In the genomic region with DNA sequence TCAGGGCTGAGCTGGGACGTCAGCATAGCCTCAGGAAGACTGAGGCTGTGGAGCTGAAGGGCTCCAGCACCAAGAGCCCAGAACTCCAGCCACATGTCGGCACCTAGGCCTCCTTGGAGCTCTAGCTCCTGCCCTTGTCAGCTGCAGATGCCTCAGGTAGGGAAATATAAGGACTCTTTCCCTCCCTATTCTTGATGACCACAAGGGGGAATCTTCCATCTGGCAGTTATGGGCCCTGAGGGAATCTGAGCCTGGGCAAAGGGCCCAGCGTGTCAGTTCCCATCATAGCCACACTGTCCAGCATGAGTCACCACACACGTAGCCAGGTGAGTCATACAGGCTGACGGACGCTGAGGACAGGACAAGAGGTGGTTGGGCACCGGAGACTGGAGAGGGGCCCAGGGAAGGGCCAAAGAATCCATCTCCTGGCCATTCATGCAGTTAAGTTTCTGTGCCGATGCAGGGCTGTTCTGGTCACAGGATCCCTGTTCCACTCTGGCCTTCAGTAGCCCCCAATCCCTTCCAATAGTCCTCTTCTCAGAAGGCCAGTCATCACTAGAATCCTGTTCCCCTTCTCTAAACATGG, we compare ENCODE assay signal across 3 cellular contexts.
TF ChIP-seq lines count a peak whose summit lies in the region.

No MANE protein-coding gene starts in this region.

TF ChIP-seq in A549, 52 proteins besides CTCF, POLR2A, EP300 and RAD21 (continues in another document):
- TF ChIP-seq PBX3 (IDR thresholded peaks at IDR 0.05) (0 out of 2 replicates have a peak, but pooled peaks have one; percentile 46), FOSL2 (IDR thresholded peaks at IDR 0.05) (peak; percentile 99), FOSL2 (CRISPR knock-in tag; IDR thresholded peaks at IDR 0.05) (peak; percentile 100), HDAC2 (IDR thresholded peaks at IDR 0.05) (no peak), TFCP2L1 (CRISPR knock-in tag; IDR thresholded peaks at IDR 0.05) (no peak), SMC3 (IDR thresholded peaks at IDR 0.05) (peak; percentile 60), FOXS1 (CRISPR knock-in tag; IDR thresholded peaks at IDR 0.05) (no peak), HEYL (CRISPR knock-in tag; IDR thresholded peaks at IDR 0.05) (no peak), RARB (CRISPR knock-in tag; IDR thresholded peaks at IDR 0.05) (no peak), JUNB (IDR thresholded peaks at IDR 0.05) (peak; percentile 93), ZC3H11A (IDR thresholded peaks at IDR 0.05) (no peak), ESRRA (IDR thresholded peaks at IDR 0.05; ENCODE audit: borderline replicate concordance, low read length) (no peak), JUN (IDR thresholded peaks at IDR 0.05) (peak; percentile 35 to 86; a peak in 3 of 5 replicates), MYC (IDR thresholded peaks at IDR 0.05; ENCODE audit: borderline replicate concordance, low read length) (0 out of 2 replicates have a peak, but pooled peaks have one; percentile 41), ZNF302 (CRISPR knock-in tag; IDR thresholded peaks at IDR 0.05) (no peak), EHF (CRISPR knock-in tag; IDR thresholded peaks at IDR 0.05) (no peak), GATA3 (IDR thresholded peaks at IDR 0.05; ENCODE audit: borderline replicate concordance) (peak; percentile 62; the same call in 1 of the 2 replicates), USF2 (IDR thresholded peaks at IDR 0.05) (no peak), TP53 (CRISPR knock-in tag; IDR thresholded peaks at IDR 0.05) (no peak)
- TF ChIP-seq, protein P1, sequence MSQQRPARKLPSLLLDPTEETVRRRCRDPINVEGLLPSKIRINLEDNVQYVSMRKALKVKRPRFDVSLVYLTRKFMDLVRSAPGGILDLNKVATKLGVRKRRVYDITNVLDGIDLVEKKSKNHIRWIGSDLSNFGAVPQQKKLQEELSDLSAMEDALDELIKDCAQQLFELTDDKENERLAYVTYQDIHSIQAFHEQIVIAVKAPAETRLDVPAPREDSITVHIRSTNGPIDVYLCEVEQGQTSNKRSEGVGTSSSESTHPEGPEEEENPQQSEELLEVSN (IDR thresholded peaks at IDR 0.05; ENCODE audit: borderline replicate concordance, low read depth) = no peak; the same call in 1 of the 2 replicates
- TF ChIP-seq, protein P2, sequence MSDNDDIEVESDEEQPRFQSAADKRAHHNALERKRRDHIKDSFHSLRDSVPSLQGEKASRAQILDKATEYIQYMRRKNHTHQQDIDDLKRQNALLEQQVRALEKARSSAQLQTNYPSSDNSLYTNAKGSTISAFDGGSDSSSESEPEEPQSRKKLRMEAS (IDR thresholded peaks at IDR 0.05) = peak; percentile 85

TF ChIP-seq in GM23338, 12 proteins besides CTCF, POLR2A, EP300 and RAD21:
- TF ChIP-seq STAT1 (IDR thresholded peaks at IDR 0.05; ENCODE audit: unreplicated experiment) (no peak), NANOG (IDR thresholded peaks at IDR 0.05; ENCODE audit: borderline replicate concordance) (no peak)
TF ChIP-seq in GM23338: peak in this region for 0.

TF ChIP-seq in SK-N-SH, 30 proteins besides CTCF, POLR2A, EP300 and RAD21:
- TF ChIP-seq TCF12 (IDR thresholded peaks at IDR 0.05) (peak; percentile 91), CHD2 (IDR thresholded peaks at IDR 0.05; ENCODE audit: low read length, partially characterized antibody) (peak; percentile 36), JUND (IDR thresholded peaks at IDR 0.05) (peak; percentile 100), GABPA (IDR thresholded peaks at IDR 0.05; ENCODE audit: low read depth) (0 out of 2 replicates have a peak, but pooled peaks have one; percentile 29), TAF1 (IDR thresholded peaks at IDR 0.05; ENCODE audit: borderline replicate concordance, low read depth, low read length) (peak; percentile 58; the same call in 1 of the 2 replicates), MXI1 (IDR thresholded peaks at IDR 0.05; ENCODE audit: low read depth, low read length) (no peak), RXRA (IDR thresholded peaks at IDR 0.05; ENCODE audit: borderline replicate concordance, low read depth) (no peak), FOSL2 (IDR thresholded peaks at IDR 0.05; ENCODE audit: borderline replicate concordance, low read depth) (peak; percentile 100), RFX5 (IDR thresholded peaks at IDR 0.05; ENCODE audit: low read length) (no peak), TEAD4 (IDR thresholded peaks at IDR 0.05; ENCODE audit: borderline replicate concordance, insufficient read depth) (no peak), NFIC (IDR thresholded peaks at IDR 0.05; ENCODE audit: borderline replicate concordance) (peak; percentile 97), RCOR1 (IDR thresholded peaks at IDR 0.05; ENCODE audit: low read length) (peak; percentile 22; the same call in 1 of the 2 replicates), USF2 (IDR thresholded peaks at IDR 0.05; ENCODE audit: borderline replicate concordance, low read depth, low read length) (no peak), REST (IDR thresholded peaks at IDR 0.05; ENCODE audit: low read depth, low read length) (peak; percentile 57; the same call in 1 of the 2 replicates), FOXM1 (IDR thresholded peaks at IDR 0.05; ENCODE audit: low read depth) (no peak), PBX3 (IDR thresholded peaks at IDR 0.05) (peak; percentile 97), EZH2phosphoT487 (IDR thresholded peaks at IDR 0.05; ENCODE audit: borderline replicate concordance, low read depth) (no peak), GATA2 (CRISPR knock-in tag; IDR thresholded peaks at IDR 0.05) (no peak), SMC3 (IDR thresholded peaks at IDR 0.05; ENCODE audit: low read depth, low read length) (no peak; the same call in 1 of the 2 replicates), SIN3A (IDR thresholded peaks at IDR 0.05; ENCODE audit: borderline replicate concordance, low read depth, low read length) (peak; percentile 94), IRF3 (IDR thresholded peaks at IDR 0.05; ENCODE audit: low read depth, low read length) (no peak), POLR2AphosphoS5 (IDR thresholded peaks at IDR 0.05; ENCODE audit: low read depth, low read length) (peak; percentile 94), YY1 (IDR thresholded peaks at IDR 0.05; ENCODE audit: low read depth) (no peak)
- TF ChIP-seq, protein P3, sequence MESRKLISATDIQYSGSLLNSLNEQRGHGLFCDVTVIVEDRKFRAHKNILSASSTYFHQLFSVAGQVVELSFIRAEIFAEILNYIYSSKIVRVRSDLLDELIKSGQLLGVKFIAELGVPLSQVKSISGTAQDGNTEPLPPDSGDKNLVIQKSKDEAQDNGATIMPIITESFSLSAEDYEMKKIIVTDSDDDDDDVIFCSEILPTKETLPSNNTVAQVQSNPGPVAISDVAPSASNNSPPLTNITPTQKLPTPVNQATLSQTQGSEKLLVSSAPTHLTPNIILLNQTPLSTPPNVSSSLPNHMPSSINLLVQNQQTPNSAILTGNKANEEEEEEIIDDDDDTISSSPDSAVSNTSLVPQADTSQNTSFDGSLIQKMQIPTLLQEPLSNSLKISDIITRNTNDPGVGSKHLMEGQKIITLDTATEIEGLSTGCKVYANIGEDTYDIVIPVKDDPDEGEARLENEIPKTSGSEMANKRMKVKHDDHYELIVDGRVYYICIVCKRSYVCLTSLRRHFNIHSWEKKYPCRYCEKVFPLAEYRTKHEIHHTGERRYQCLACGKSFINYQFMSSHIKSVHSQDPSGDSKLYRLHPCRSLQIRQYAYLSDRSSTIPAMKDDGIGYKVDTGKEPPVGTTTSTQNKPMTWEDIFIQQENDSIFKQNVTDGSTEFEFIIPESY (IDR thresholded peaks at IDR 0.05; ENCODE audit: borderline replicate concordance, low read depth) = no peak
- TF ChIP-seq, protein P2 (IDR thresholded peaks at IDR 0.05; ENCODE audit: low read depth) = peak; percentile 77
- TF ChIP-seq, protein P4, sequence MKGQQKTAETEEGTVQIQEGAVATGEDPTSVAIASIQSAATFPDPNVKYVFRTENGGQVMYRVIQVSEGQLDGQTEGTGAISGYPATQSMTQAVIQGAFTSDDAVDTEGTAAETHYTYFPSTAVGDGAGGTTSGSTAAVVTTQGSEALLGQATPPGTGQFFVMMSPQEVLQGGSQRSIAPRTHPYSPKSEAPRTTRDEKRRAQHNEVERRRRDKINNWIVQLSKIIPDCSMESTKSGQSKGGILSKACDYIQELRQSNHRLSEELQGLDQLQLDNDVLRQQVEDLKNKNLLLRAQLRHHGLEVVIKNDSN (IDR thresholded peaks at IDR 0.05; ENCODE audit: borderline replicate concordance, low read depth) = no peak
